Comparison of ENCODE assay signal across 19 cellular contexts in the genomic region with DNA sequence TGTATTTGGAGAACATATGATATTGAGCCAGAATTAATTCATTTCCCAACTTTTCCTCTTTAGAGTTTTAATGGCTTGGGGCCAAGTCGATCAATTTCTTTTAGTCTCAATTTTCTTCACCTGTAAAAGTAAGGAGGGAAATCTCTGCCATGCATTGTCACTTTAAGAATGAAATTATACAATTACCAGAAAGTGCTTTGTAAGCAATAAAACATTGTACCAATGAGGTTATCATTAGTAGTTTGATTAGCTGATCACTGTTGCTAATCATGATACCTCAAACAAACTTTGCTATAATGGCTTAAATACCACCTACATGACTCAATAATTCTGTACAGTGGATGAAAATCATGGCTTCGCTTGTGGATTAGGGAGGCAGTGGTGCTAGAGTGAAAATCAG.
DNase-seq lines count a peak whose midpoint lies in the region; ATAC-seq, FAIRE-seq and TF ChIP-seq lines count a peak whose summit lies in the region.
"Had no signal": no experiment of that assay in that cellular context is flagged by ENCODE, and none has a peak within 500 bp of the region (broad histone marks: within the 10 kb centered on the region; RNA-seq: fewer than 3 reads in every experiment).

No MANE protein-coding gene starts in this region.

- no TSS peak for BruUV-seq in IMR-90 (replicated peaks; lab: Mats Ljungman, UMichigan)

- no peak for DNase-seq in A549 (ENCODE audit: low read depth in 1 of 2, low spot score in 1 of 2)
- no peak for DNase-seq in IMR-90
- no peak for DNase-seq in H1 (ENCODE audit: low read depth in 1 of 2, low spot score in 2 of 2)
- no peak for DNase-seq in activated CD4-positive, alpha-beta T cell treated with anti-CD3 and anti-CD28 coated beads for 48 hours
- DNase-seq: 8988T; AML-193; Caco-2; Calu3; CD4-positive, alpha-beta T cell; CD8-positive, alpha-beta T cell; DMS79 treated with DMSO at 0.1 percent for 48 hours; GF-D8 had no signal

- H3K9ac ChIP-seq in IMR-90 (ENCODE audit: low read depth, low read length) (no peak overlapping the region), H1 (replicated peaks in 1 of 4; ENCODE audit: extremely low read depth in 1 of 4, low read depth in 3 of 4, low read length in 3 of 4) (no peak overlapping the region)
- H3K9ac ChIP-seq: BLaER1 treated with 17β-estradiol and CSF1 and Interleukin-3, amounts not matched to agents 10 nM and 100 nM had no signal

- H3K4me2 ChIP-seq in A549 (no peak overlapping the region), IMR-90 (ENCODE audit: low read depth, low read length) (no peak overlapping the region), H1 (ENCODE audit: insufficient read depth in 1 of 2, low read depth in 2 of 2, low read length in 2 of 2) (no peak overlapping the region)
- H3K4me2 ChIP-seq: BLaER1 treated with 17β-estradiol and CSF1 and Interleukin-3, amounts not matched to agents 10 nM and 100 nM had no signal

- H3K18ac ChIP-seq in IMR-90 (ENCODE audit: low read depth, low read length) (no peak overlapping the region), H1 (ENCODE audit: extremely low read depth, low read length) (no peak overlapping the region)

- H3K4ac ChIP-seq in IMR-90 (ENCODE audit: low read depth, low read length) (no peak overlapping the region), H1 (replicated peaks; ENCODE audit: insufficient read length, low read depth, low read length) (no peak overlapping the region)

- H3K36me3 ChIP-seq in IMR-90 (ENCODE audit: control insufficient read depth, insufficient read depth, low read length), result no peaks in the 10 kb centered on the region
- H3K36me3 ChIP-seq in H1 (ENCODE audit: control insufficient read depth in 2 of 4, insufficient read depth in 4 of 4, low read length in 3 of 4), result no peaks in the 10 kb centered on the region
- H3K36me3 ChIP-seq: BLaER1 treated with 17β-estradiol and CSF1 and Interleukin-3, amounts not matched to agents 10 nM and 100 nM had no signal

- H3K23ac ChIP-seq in IMR-90 (ENCODE audit: low read depth, low read length) (no peak overlapping the region), H1 (ENCODE audit: insufficient read length) (no peak overlapping the region)

- no peak overlapping the region for H2AK9ac ChIP-seq in IMR-90 (replicated peaks; ENCODE audit: low read depth, low read length, poor library complexity)

- H2BK120ac ChIP-seq in IMR-90 (ENCODE audit: low read depth, low read length) (no peak overlapping the region), H1 (replicated peaks; ENCODE audit: low read depth, low read length) (no peak overlapping the region)

- H2BK15ac ChIP-seq in IMR-90 (ENCODE audit: low read depth, low read length) (no peak overlapping the region), H1 (ENCODE audit: low read length) (no peak overlapping the region)

- H4K5ac ChIP-seq in IMR-90 (ENCODE audit: low read depth, low read length) (no peak overlapping the region), H1 (ENCODE audit: insufficient read length, low read depth, low read length) (no peak overlapping the region)

- H3K56ac ChIP-seq in IMR-90 (ENCODE audit: extremely low read depth, insufficient read depth, low read length), result no peak overlapping the region
- H3K56ac ChIP-seq in H1 (replicated peaks; ENCODE audit: insufficient read length, low read depth, low read length), result no peak overlapping the region

- H3K4me3 ChIP-seq in A549 (no peak overlapping the region), IMR-90 (ENCODE audit: insufficient read depth, low read depth, low read length) (no peak overlapping the region), H1 (ENCODE audit: extremely low read depth in 1 of 4, insufficient read depth in 2 of 4, low read depth in 3 of 4, low read length in 4 of 4) (no peak overlapping the region)
- H3K4me3 ChIP-seq: BLaER1 treated with 17β-estradiol and CSF1 and Interleukin-3, amounts not matched to agents 10 nM and 100 nM had no signal

- dilution Hi-C loops in IMR-90 (cut with HindIII; ENCODE audit: low sequenced_read_pairs, unreplicated experiment), result no loop called here

- H4K8ac ChIP-seq in IMR-90 (ENCODE audit: low read depth in 2 of 2, low read length in 2 of 2) (no peak overlapping the region), H1 (ENCODE audit: extremely low read depth, insufficient read depth, low read length) (no peak overlapping the region)

- H3K79me2 ChIP-seq in H1 (ENCODE audit: control insufficient read depth in 1 of 2, insufficient read depth in 2 of 2, low read length in 2 of 2), result no peaks in the 10 kb centered on the region

- TF ChIP-seq CTCF in A549 (IDR thresholded peaks at IDR 0.05) (no peak), IMR-90 (conservative IDR thresholded peaks at IDR 0.05; ENCODE audit: low read depth, low read length) (no peak), H1 (IDR thresholded peaks at IDR 0.05; ENCODE audit: control extremely low read depth in 1 of 3, insufficient read depth in 1 of 3, low read depth in 1 of 3, low read length in 3 of 3) (no peak)

- no peak overlapping the region for H2AK5ac ChIP-seq in IMR-90 (ENCODE audit: low read depth, low read length)
- no peak overlapping the region for H2AK5ac ChIP-seq in H1 (ENCODE audit: low read depth, low read length)

- no peak for TF ChIP-seq RAD21 in A549 (conservative IDR thresholded peaks at IDR 0.05 in 1 of 2, IDR thresholded peaks at IDR 0.05 in 1 of 2)
- TF ChIP-seq RAD21 in IMR-90 (IDR thresholded peaks at IDR 0.05; ENCODE audit: low read length), result no peak
- no peak for TF ChIP-seq RAD21 in H1 (IDR thresholded peaks at IDR 0.05 in 1 of 2, conservative IDR thresholded peaks at IDR 0.05 in 1 of 2; ENCODE audit: low read depth in 2 of 2, low read length in 2 of 2)

- in situ Hi-C loops in IMR-90 (cut with MboI; ENCODE audit: low sequenced_read_pairs), result no loop called here

- CTCF ChIA-PET in A549 (lab: Yijun Ruan, JAX) (no interaction called here), IMR-90 (lab: Yijun Ruan, JAX) (no interaction called here), H1 (lab: Charles Lee; ENCODE audit: partially characterized antibody) (no interaction called here)

- no peaks in the 10 kb centered on the region for H3K79me1 ChIP-seq in IMR-90 (ENCODE audit: low read depth in 1 of 2, low read length in 2 of 2)
- H3K79me1 ChIP-seq in H1 (ENCODE audit: low read depth, low read length), result no peaks in the 10 kb centered on the region

- H2BK12ac ChIP-seq in H1 (ENCODE audit: low read depth, low read length), result no peak overlapping the region

- H2BK20ac ChIP-seq in IMR-90 (ENCODE audit: low read depth, low read length), result no peak overlapping the region
- no peak overlapping the region for H2BK20ac ChIP-seq in H1 (ENCODE audit: low read length)

- FAIRE-seq in A549 (lab: Jason Lieb, UNC) (no peak), H1 (lab: Jason Lieb, UNC) (no peak)
- FAIRE-seq: D721Med, G401.6, GM12891 had no signal

- TF ChIP-seq EP300 in A549 (IDR thresholded peaks at IDR 0.05) (no peak), H1 (IDR thresholded peaks at IDR 0.05; ENCODE audit: borderline replicate concordance in 1 of 2, low read depth in 2 of 2, low read length in 2 of 2) (no peak)

- no peak for ATAC-seq in A549
- ATAC-seq in IMR-90 (ENCODE audit: low read depth), result no peak
- ATAC-seq in GM18907 (IDR thresholded peaks at IDR 0.05; ENCODE audit: unreplicated experiment), result no peak
- no peak for ATAC-seq in SK-N-SH treated with all-trans-retinoic acid at 6 μM for 48 hours
- ATAC-seq: CD8-positive, alpha-beta T cell had no signal

- H3K27ac ChIP-seq in A549, result no peak overlapping the region
- no peak overlapping the region for H3K27ac ChIP-seq in IMR-90 (ENCODE audit: insufficient read depth, low read length)
- no peak overlapping the region for H3K27ac ChIP-seq in H1 (ENCODE audit: low read depth, low read length)
- H3K27ac ChIP-seq: BLaER1 treated with 17β-estradiol and CSF1 and Interleukin-3, amounts not matched to agents 10 nM and 100 nM; C4-2B had no signal

- no peaks in the 10 kb centered on the region for H3K9me1 ChIP-seq in IMR-90 (ENCODE audit: insufficient read depth, low read length)

- H3K14ac ChIP-seq in IMR-90 (replicated peaks; ENCODE audit: low read depth, low read length), result no peak overlapping the region
- H3K14ac ChIP-seq in H1 (ENCODE audit: insufficient read length), result no peak overlapping the region

- H4K91ac ChIP-seq in IMR-90 (ENCODE audit: insufficient read depth, low read depth, low read length) (no peak overlapping the region), H1 (replicated peaks; ENCODE audit: insufficient read length, low read length) (no peak overlapping the region)

- H3K27me3 ChIP-seq in IMR-90 (ENCODE audit: control insufficient read depth, insufficient read depth, low read length) (no peaks in the 10 kb centered on the region), H1 (replicated peaks in 1 of 4; ENCODE audit: control insufficient read depth in 3 of 4, extremely low read depth in 1 of 4, insufficient read depth in 3 of 4, low read length in 3 of 4) (no peaks in the 10 kb centered on the region)
- H3K27me3 ChIP-seq: BLaER1 treated with 17β-estradiol and CSF1 and Interleukin-3, amounts not matched to agents 10 nM and 100 nM had no signal

- POLR2A ChIA-PET in A549 (lab: Yijun Ruan, JAX) (no interaction called here), IMR-90 (lab: Charles Lee; ENCODE audit: unreplicated experiment) (no interaction called here), H1 (lab: Charles Lee; ENCODE audit: partially characterized antibody) (no interaction called here)

- H4K20me1 ChIP-seq in IMR-90 (ENCODE audit: insufficient read depth, low read length) (no peaks in the 10 kb centered on the region), H1 (replicated peaks in 1 of 2; ENCODE audit: control insufficient read depth in 1 of 2, insufficient read depth in 2 of 2, low read length in 2 of 2) (no peaks in the 10 kb centered on the region)
- H4K20me1 ChIP-seq: BLaER1 treated with 17β-estradiol and CSF1 and Interleukin-3, amounts not matched to agents 10 nM and 100 nM had no signal

- H3K9me3 ChIP-seq in A549 (no peaks in the 10 kb centered on the region), IMR-90 (ENCODE audit: control insufficient read depth, insufficient read depth, low read length) (peaks cover 3% of the 10 kb centered on the region; the same call in 1 of the 2 replicates), H1 (ENCODE audit: insufficient read depth in 2 of 2, low read depth in 1 of 2, low read length in 1 of 2) (no peaks in the 10 kb centered on the region)
- H3K9me3 ChIP-seq: BLaER1 treated with 17β-estradiol and CSF1 and Interleukin-3, amounts not matched to agents 10 nM and 100 nM; Caco-2 had no signal

- intact Hi-C loops in IMR-90 (cut with micrococcal nuclease), result no loop called here

- no peaks in the 10 kb centered on the region for H3K23me2 ChIP-seq in H1 (ENCODE audit: low read depth, low read length)

- no peaks in the 10 kb centered on the region for H3K4me1 ChIP-seq in A549
- H3K4me1 ChIP-seq in IMR-90 (ENCODE audit: control insufficient read depth, insufficient read depth, low read length), result no peaks in the 10 kb centered on the region
- no peaks in the 10 kb centered on the region for H3K4me1 ChIP-seq in H1 (replicated peaks in 1 of 4; ENCODE audit: control insufficient read depth in 3 of 4, insufficient read depth in 4 of 4, low read length in 3 of 4)
- H3K4me1 ChIP-seq: BLaER1 treated with 17β-estradiol and CSF1 and Interleukin-3, amounts not matched to agents 10 nM and 100 nM; Caco-2 had no signal

- TF ChIP-seq POLR2A in A549 (IDR thresholded peaks at IDR 0.05; ENCODE audit: low read length), result no peak
- no peak for TF ChIP-seq POLR2A in IMR-90 (IDR thresholded peaks at IDR 0.05; ENCODE audit: low read depth, low read length)
- TF ChIP-seq POLR2A in H1 (IDR thresholded peaks at IDR 0.05; ENCODE audit: control extremely low read depth in 1 of 2, low read depth in 2 of 2, low read length in 2 of 2), result no peak

- 20% methylated on average over 2 of the region's 2 CpGs for WGBS in A549 (ENCODE audit: missing lambda C conversion rate)
- WGBS in IMR-90 (ENCODE audit: extremely low coverage in 2 of 2, insufficient read length in 1 of 2), 2 experiments, result no CpG with 5 or more reads among the region's 2 CpGs
- WGBS in H1 (ENCODE audit: extremely low coverage in 1 of 2, insufficient coverage in 1 of 2, insufficient read length in 1 of 2, insufficient replicate concordance in 2 of 2, low coverage in 1 of 2, low lambda C conversion rate in 2 of 2, missing lambda C conversion rate in 1 of 2), 2 experiments, result 92% methylated on average over 2 of the region's 2 CpGs; no CpG with 5 or more reads in 1 of the 2 experiments

- H2AFZ ChIP-seq in IMR-90 (replicated peaks; ENCODE audit: low read length, poor library complexity), result no peak overlapping the region
- no peak overlapping the region for H2AFZ ChIP-seq in H1 (ENCODE audit: low read length)

- H2BK5ac ChIP-seq in IMR-90 (ENCODE audit: low read depth, low read length, poor library complexity, severe bottlenecking) (no peak overlapping the region), H1 (ENCODE audit: low read depth, low read length) (no peak overlapping the region)

Comparison
In these comparisons a context has a peak if more than half of its experiments do, and no peak if none do; other contexts are left out.
1. Of the 18 proteins assayed by ChIP-seq in both H1 and A549: peak only in H1: none; only in A549: none; in both: MAFK; in neither: 17.